In the genomic region with DNA sequence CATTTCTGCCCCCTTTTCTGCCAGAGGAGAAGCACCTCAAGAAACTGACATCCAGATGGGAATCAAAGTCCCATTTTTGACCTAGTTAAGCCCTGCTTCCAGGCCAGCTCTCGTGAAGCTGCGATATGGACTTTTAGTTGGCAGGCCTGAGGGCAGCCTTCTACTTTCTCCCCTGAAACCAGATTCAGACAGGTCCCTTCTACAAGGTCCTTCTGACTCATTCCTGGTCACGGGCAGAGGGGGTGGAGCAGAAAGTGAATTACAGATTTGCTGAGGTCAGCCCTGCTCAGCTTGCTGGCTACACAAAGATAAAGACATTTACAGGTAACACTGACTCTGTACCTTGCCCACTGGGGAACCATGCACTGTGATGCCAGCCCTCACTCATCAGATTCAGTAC, we compare ENCODE assay signal across 10 cellular contexts. TPM values are rescaled to one million over a fixed set of nuclear protein-coding genes. Genes with fewer than 3 reads are reported as not detected.
DNase-seq lines count a peak whose midpoint lies in the region; ATAC-seq and TF ChIP-seq lines count a peak whose summit lies in the region.
"Had no signal": no experiment of that assay in that cellular context is flagged by ENCODE, and none has a peak within 500 bp of the region (broad histone marks: within the 10 kb centered on the region; RNA-seq: fewer than 3 reads in every experiment).

No MANE protein-coding gene starts in this region.

- no peaks in the 10 kb centered on the region for H3K27me3 ChIP-seq in MM.1S (replicated peaks; ENCODE audit: insufficient read depth, low read length)
- no peaks in the 10 kb centered on the region for H3K27me3 ChIP-seq in naive thymus-derived CD4-positive, alpha-beta T cell (ENCODE audit: control insufficient read depth in 2 of 2, insufficient read depth in 2 of 2, low read length in 2 of 2)

- peak overlapping the region; percentile 65 for H3K27ac Mint-ChIP-seq in progenitor cell of endocrine pancreas
- no peak overlapping the region for H3K27ac Mint-ChIP-seq in naive thymus-derived CD4-positive, alpha-beta T cell

- POLR2A ChIA-PET in naive thymus-derived CD4-positive, alpha-beta T cell (lab: Charles Lee): no interaction called here

- H3K27me3 Mint-ChIP-seq in progenitor cell of endocrine pancreas: peaks cover 22% of the 10 kb centered on the region
- H3K27me3 Mint-ChIP-seq in naive thymus-derived CD4-positive, alpha-beta T cell: peaks cover 5 to 26% (median 12%) of the 10 kb centered on the region in 5 donors

- H3K27ac ChIP-seq in MM.1S (ENCODE audit: low read length): no peak overlapping the region
- no peak overlapping the region for H3K27ac ChIP-seq in naive thymus-derived CD4-positive, alpha-beta T cell (ENCODE audit: low read depth, low read length)
- H3K27ac ChIP-seq: cardiac muscle cell had no signal

- H3K4me1 ChIP-seq in MM.1S (ENCODE audit: low read length): no peaks in the 10 kb centered on the region
- H3K4me1 ChIP-seq in naive thymus-derived CD4-positive, alpha-beta T cell (ENCODE audit: control insufficient read depth in 2 of 2, insufficient read depth in 2 of 2, low read length in 2 of 2): no peaks in the 10 kb centered on the region

- H3K9me3 Mint-ChIP-seq in progenitor cell of endocrine pancreas (ENCODE audit: low read depth): no peaks in the 10 kb centered on the region
- H3K9me3 Mint-ChIP-seq in naive thymus-derived CD4-positive, alpha-beta T cell: peaks cover 0 to 4% (median 0%) of the 10 kb centered on the region in 11 donors

- H3K9ac ChIP-seq in MM.1S (ENCODE audit: low read length): no peak overlapping the region

- no peak overlapping the region for H3K4me2 ChIP-seq in MM.1S (ENCODE audit: low read depth, low read length)

- no peak overlapping the region for H2AFZ ChIP-seq in MM.1S (ENCODE audit: low read length)

- H3F3A ChIP-seq in MM.1S (ENCODE audit: insufficient read depth, low read length): no peaks in the 10 kb centered on the region

- peak; percentile 71 for DNase-seq in EL
- DNase-seq in MM.1S: peak; percentile 18
- DNase-seq in epithelial cell of proximal tubule (ENCODE audit: low read depth): peak; percentile 40
- no peak for DNase-seq in progenitor cell of endocrine pancreas (ENCODE audit: low spot score, unreplicated experiment)
- no peak for DNase-seq in naive thymus-derived CD4-positive, alpha-beta T cell
- no peak for DNase-seq in activated CD4-positive, CD25-positive, alpha-beta regulatory T cell treated with anti-CD3 and anti-CD28 coated beads, Interleukin-2, amount 50 U/mL, for 72 hours
- no peak for DNase-seq in amygdala (lab: John Stamatoyannopoulos, UW)
- DNase-seq: KG1 had no signal

- no peaks in the 10 kb centered on the region for H3K36me3 Mint-ChIP-seq in progenitor cell of endocrine pancreas (ENCODE audit: insufficient read depth)
- no peaks in the 10 kb centered on the region for H3K36me3 Mint-ChIP-seq in naive thymus-derived CD4-positive, alpha-beta T cell

- H3K9me3 ChIP-seq in MM.1S (replicated peaks; ENCODE audit: insufficient read depth, low read length): no peaks in the 10 kb centered on the region
- H3K9me3 ChIP-seq in naive thymus-derived CD4-positive, alpha-beta T cell (ENCODE audit: control insufficient read depth in 2 of 3, low read length in 3 of 3): no peaks in the 10 kb centered on the region

- H3K4me1 Mint-ChIP-seq in progenitor cell of endocrine pancreas (ENCODE audit: low read depth): peaks cover 26% of the 10 kb centered on the region
- peaks cover 0 to 6% (median 0%) of the 10 kb centered on the region in 7 donors for H3K4me1 Mint-ChIP-seq in naive thymus-derived CD4-positive, alpha-beta T cell

- intact Hi-C loops in naive thymus-derived CD4-positive, alpha-beta T cell (cut with micrococcal nuclease): no loop called here

- ATAC-seq in naive thymus-derived CD4-positive, alpha-beta T cell: no peak
- ATAC-seq in HG03354 (IDR thresholded peaks at IDR 0.05; ENCODE audit: poor library complexity, severe bottlenecking, unreplicated experiment): no peak

- CTCF ChIA-PET in naive thymus-derived CD4-positive, alpha-beta T cell (lab: Charles Lee): no interaction called here

- no peaks in the 10 kb centered on the region for H3K79me2 ChIP-seq in MM.1S (ENCODE audit: low read length)

- no peaks in the 10 kb centered on the region for H4K20me1 ChIP-seq in MM.1S (ENCODE audit: insufficient read depth, low read length)

- no peaks in the 10 kb centered on the region for H3K36me3 ChIP-seq in MM.1S (replicated peaks; ENCODE audit: insufficient read depth, low read length)
- no peaks in the 10 kb centered on the region for H3K36me3 ChIP-seq in naive thymus-derived CD4-positive, alpha-beta T cell (ENCODE audit: control insufficient read depth in 2 of 3, insufficient read depth in 3 of 3, low read length in 3 of 3)
- H3K36me3 ChIP-seq: cardiac muscle cell had no signal

- no peak overlapping the region for H3K4me3 Mint-ChIP-seq in progenitor cell of endocrine pancreas (ENCODE audit: low read depth)
- no peak overlapping the region for H3K4me3 Mint-ChIP-seq in naive thymus-derived CD4-positive, alpha-beta T cell

- H3K9me2 ChIP-seq in MM.1S (replicated peaks; ENCODE audit: insufficient read depth, low read length): no peaks in the 10 kb centered on the region

- H3K4me3 ChIP-seq in MM.1S (ENCODE audit: low read length): no peak overlapping the region
- H3K4me3 ChIP-seq in epithelial cell of proximal tubule (ENCODE audit: low read depth, low read length): no peak overlapping the region
- no peak overlapping the region for H3K4me3 ChIP-seq in naive thymus-derived CD4-positive, alpha-beta T cell (ENCODE audit: low read length)
- H3K4me3 ChIP-seq: cardiac muscle cell had no signal

- TF ChIP-seq CTCF in MM.1S (IDR thresholded peaks at IDR 0.05; ENCODE audit: low read length): no peak
- no peak for TF ChIP-seq CTCF in epithelial cell of proximal tubule (conservative IDR thresholded peaks at IDR 0.05; ENCODE audit: low read depth, low read length)
- TF ChIP-seq CTCF in progenitor cell of endocrine pancreas (IDR thresholded peaks at IDR 0.05; ENCODE audit: unreplicated experiment): no peak

RNA-seq across cellular contexts. Expression of a gene that starts 52.8 kb away (rescaled TPM):
- total RNA-seq in epithelial cell of proximal tubule (11.1 and 25.4 TPM in 2 replicates), progenitor cell of endocrine pancreas (24.5 and 25.2 TPM in 2 replicates)
- total RNA-seq in naive thymus-derived CD4-positive, alpha-beta T cell: 10 to 100 TPM; 38.5 to 57.4 (median 49.0) TPM
- polyA plus RNA-seq in naive thymus-derived CD4-positive, alpha-beta T cell: 10 to 100 TPM; 15.2 to 19.7 TPM

Comparison
In these comparisons a context has a peak if more than half of its experiments do, and no peak if none do; other contexts are left out.
1. DNase-seq: peak in EL (single experiment), MM.1S (single experiment) and epithelial cell of proximal tubule (single experiment); none in progenitor cell of endocrine pancreas (single experiment), naive thymus-derived CD4-positive, alpha-beta T cell (0 of 9), activated CD4-positive, CD25-positive, alpha-beta regulatory T cell treated with anti-CD3 and anti-CD28 coated beads, Interleukin-2, amount 50 U/mL, for 72 hours (single experiment) and amygdala (0 of 56).